In genomic region chr11:45158210-45158644, GRCh38 we compare ENCODE assay signal across 10 cellular contexts. TPM values are rescaled to one million over a fixed set of nuclear protein-coding genes. Genes with fewer than 3 reads are reported as not detected.
DNase-seq lines count a peak whose midpoint lies in the region; ATAC-seq and TF ChIP-seq lines count a peak whose summit lies in the region.
"Had no signal": no experiment of that assay in that cellular context is flagged by ENCODE, and none has a peak within 500 bp of the region (broad histone marks: within the 10 kb centered on the region; RNA-seq: fewer than 3 reads in every experiment).

No MANE protein-coding gene starts in this region.

- no peak overlapping the region for H3K4me3 Mint-ChIP-seq in osteocyte (ENCODE audit: unreplicated experiment)
- H3K4me3 Mint-ChIP-seq: T-helper 1 cell treated with Interleukin-12 subunit alpha and Interleukin-12 subunit beta and Interleukin-4 antibody, amounts not matched to agents 30 μg/mL and 1 μg/mL, for 36 hours had no signal

- H3K4me1 Mint-ChIP-seq in osteocyte (ENCODE audit: unreplicated experiment): peaks cover 44% of the 10 kb centered on the region

- TF ChIP-seq CTCF in ascending aorta (IDR thresholded peaks at IDR 0.05) (no peak), osteocyte (IDR thresholded peaks at IDR 0.05) (no peak)

- intact Hi-C loops in ascending aorta (cut with DNase I): no loop called here
- intact Hi-C loops in cardiac septum (cut with DNase I): no loop called here

- peaks cover 20 to 67% of the 10 kb centered on the region in 2 donors for H3K4me1 ChIP-seq in ascending aorta

- ATAC-seq in GM18909 (IDR thresholded peaks at IDR 0.05; ENCODE audit: poor library complexity, unreplicated experiment): no peak

- no peaks in the 10 kb centered on the region for H3K9me3 ChIP-seq in ascending aorta

- H3K4me3 ChIP-seq in ascending aorta: no peak overlapping the region

- no peaks in the 10 kb centered on the region for H3K36me3 Mint-ChIP-seq in osteocyte (ENCODE audit: unreplicated experiment)

- no peaks in the 10 kb centered on the region for H3K9me3 Mint-ChIP-seq in osteocyte (ENCODE audit: unreplicated experiment)
- H3K9me3 Mint-ChIP-seq: T-helper 1 cell treated with Interleukin-12 subunit alpha and Interleukin-12 subunit beta and Interleukin-4 antibody, amounts not matched to agents 30 μg/mL and 1 μg/mL, for 36 hours had no signal

- H3K27ac Mint-ChIP-seq in osteocyte (ENCODE audit: unreplicated experiment): peak overlapping the region; percentile 31
- H3K27ac Mint-ChIP-seq: T-helper 1 cell treated with Interleukin-12 subunit alpha and Interleukin-12 subunit beta and Interleukin-4 antibody, amounts not matched to agents 30 μg/mL and 1 μg/mL, for 36 hours had no signal

- H3K27me3 ChIP-seq in ascending aorta: no peaks in the 10 kb centered on the region

- H3K36me3 ChIP-seq in ascending aorta: no peaks in the 10 kb centered on the region

- H3K27ac ChIP-seq in ascending aorta: peak overlapping the region; percentile 82 to 87

- no peaks in the 10 kb centered on the region for H3K27me3 Mint-ChIP-seq in osteocyte (ENCODE audit: unreplicated experiment)

- DNase-seq in ascending aorta (ENCODE audit: low spot score in 2 of 2) (no peak), cardiac septum (ENCODE audit: low spot score) (peak; percentile 78), osteocyte (ENCODE audit: extremely low spot score, unreplicated experiment) (no peak), ureter (ENCODE audit: low spot score) (peak; percentile 79), anterior cingulate cortex (lab: John Stamatoyannopoulos, UW) (no peak), iPS-NIHi11 (ENCODE audit: low spot score) (no peak)
- DNase-seq: DMS79, midbrain had no signal

RNA-seq across cellular contexts. Expression of gene PRDM11, which starts 11.8 kb away (rescaled TPM):
- 36.5 TPM for total RNA-seq in ascending aorta
- 20.7 TPM for total RNA-seq in cardiac septum
- 22.9 and 25.4 TPM in 2 replicates for total RNA-seq in osteocyte
- 35.3 TPM for total RNA-seq in ureter

Comparison
In these comparisons a context has a peak if more than half of its experiments do, and no peak if none do; other contexts are left out.
1. DNase-seq: peak in cardiac septum (single experiment) and ureter (single experiment); none in ascending aorta (0 of 2), osteocyte (single experiment), anterior cingulate cortex (0 of 58) and iPS-NIHi11 (single experiment).